Comparison of ENCODE assay signal across 24 cellular contexts in the genomic region with DNA sequence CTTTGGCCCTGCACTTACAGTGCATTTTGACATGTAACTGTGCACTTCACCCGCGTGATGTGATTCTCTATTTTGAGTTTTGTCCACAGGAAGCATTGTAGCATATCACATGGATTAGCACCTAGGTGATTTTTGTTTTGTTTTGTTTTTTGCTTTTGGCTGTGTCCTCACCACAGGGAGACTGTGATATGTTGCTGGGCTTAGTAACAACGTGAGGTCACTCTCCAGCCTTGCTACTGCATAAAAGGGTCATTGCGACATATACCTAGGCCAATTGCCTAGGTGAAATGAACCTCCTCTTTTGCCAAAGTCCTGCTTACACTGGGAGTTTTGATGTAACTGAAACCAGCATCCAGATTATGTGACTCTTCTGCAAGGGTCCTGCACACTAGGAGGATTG.
"Had no signal": no experiment of that assay in that cellular context is flagged by ENCODE, and none has a peak within 500 bp of the region (broad histone marks: within the 10 kb centered on the region; RNA-seq: fewer than 3 reads in every experiment).

No MANE protein-coding gene starts in this region.

- ATAC-seq: Panc1, PC-3 had no signal

- DNase-seq: IMR-90; Karpas-422; KG1; MG63; NCI-H1092; NCI-H1105 treated with DMSO at 0.1 percent for 48 hours; NCI-H1417 treated with DMSO at 0.1 percent for 48 hours; NCI-H146; NCI-H1694 treated with DMSO at 0.1 percent for 48 hours; NCI-H1930; NCI-H2081; NCI-H2107; NCI-H2227 treated with DMSO at 0.1 percent for 48 hours; NCI-H510A; NCI-H524 treated with DMSO at 0.1 percent for 48 hours; NCI-H69; NCI-H774; NK-92 treated with Interleukin-12 subunit alpha and Interleukin-12 subunit beta, amount 100 ng/mL, for 24 hours; PC-3; SIG-M5 had no signal

- H3K9me3 ChIP-seq: MG63, SJSA1 had no signal

- H3K27ac ChIP-seq: RWPE1, SJSA1, SK-N-MC had no signal

- H3K4me1 ChIP-seq: SJSA1 had no signal

- H3K27me3 ChIP-seq: MG63, SJSA1 had no signal

- H3K4me3 ChIP-seq: MG63, SJSA1, SK-N-MC had no signal

- H3K36me3 ChIP-seq: MG63, SJSA1 had no signal
